In the genomic region with DNA sequence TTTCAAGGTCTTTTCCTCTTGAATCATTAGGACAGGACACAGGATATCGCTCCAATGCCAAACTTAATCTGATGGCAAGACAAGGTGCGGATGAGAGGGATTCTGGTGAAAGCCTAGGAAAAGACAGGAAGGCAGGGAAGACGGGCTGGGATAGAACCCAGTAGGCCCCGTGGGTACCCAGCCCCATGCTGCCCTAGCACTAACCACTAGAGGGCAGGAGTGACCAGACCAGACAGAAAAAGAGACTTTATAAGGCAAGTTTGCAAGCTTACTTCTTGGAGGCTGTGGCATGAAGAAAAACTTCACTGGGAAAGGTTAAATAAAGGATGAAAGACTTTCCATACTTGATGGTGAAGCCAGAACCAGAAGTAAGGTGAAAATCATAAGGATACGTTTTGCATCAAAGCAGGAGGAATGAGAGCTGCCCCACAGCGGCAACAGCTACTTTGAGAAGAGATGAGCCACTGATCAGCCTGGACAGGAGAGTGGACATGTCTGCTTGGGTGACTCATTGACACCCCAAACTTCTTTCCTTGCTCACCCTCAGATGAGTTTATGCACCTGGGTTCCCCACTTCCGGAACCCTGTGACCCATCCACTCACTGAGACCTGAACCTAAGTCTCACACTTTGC, we compare ENCODE assay signal across 9 cellular contexts. TPM values are rescaled to one million over a fixed set of nuclear protein-coding genes. Genes with fewer than 3 reads are reported as not detected.
DNase-seq lines count a peak whose midpoint lies in the region; ATAC-seq, FAIRE-seq and TF ChIP-seq lines count a peak whose summit lies in the region.
"Had no signal": no experiment of that assay in that cellular context is flagged by ENCODE, and none has a peak within 500 bp of the region (broad histone marks: within the 10 kb centered on the region; RNA-seq: fewer than 3 reads in every experiment).

No MANE protein-coding gene starts in this region.

- H3K36me3 ChIP-seq in MM.1S (replicated peaks; ENCODE audit: insufficient read depth, low read length): no peaks in the 10 kb centered on the region
- H3K36me3 ChIP-seq in endothelial cell of umbilical vein (ENCODE audit: control insufficient read depth in 2 of 2, extremely low read depth in 1 of 2, insufficient read depth in 2 of 2, low read length in 2 of 2): no peaks in the 10 kb centered on the region
- no peaks in the 10 kb centered on the region for H3K36me3 ChIP-seq in thoracic aorta
- H3K36me3 ChIP-seq: BLaER1 had no signal

- POLR2A ChIA-PET in activated CD4-positive, alpha-beta T cell treated with anti-CD3 and anti-CD28 coated beads for 36 hours (lab: Charles Lee): no interaction called here
- POLR2A ChIA-PET in endothelial cell of umbilical vein (lab: Charles Lee): no interaction called here

- H3K9ac ChIP-seq in MM.1S (ENCODE audit: low read length) (no peak overlapping the region), endothelial cell of umbilical vein (replicated peaks; ENCODE audit: extremely low read depth, insufficient read depth, low read length) (no peak overlapping the region)
- H3K9ac ChIP-seq: BLaER1 had no signal

- H4K20me1 ChIP-seq in MM.1S (ENCODE audit: insufficient read depth, low read length) (no peaks in the 10 kb centered on the region), endothelial cell of umbilical vein (replicated peaks; ENCODE audit: control insufficient read depth, extremely low read depth, insufficient read depth, low read length) (no peaks in the 10 kb centered on the region)
- H4K20me1 ChIP-seq: BLaER1 had no signal

- H3F3A ChIP-seq in MM.1S (ENCODE audit: insufficient read depth, low read length): no peaks in the 10 kb centered on the region

- H3K9me1 ChIP-seq in endothelial cell of umbilical vein (replicated peaks; ENCODE audit: control insufficient read depth, extremely low read depth, insufficient read depth, low read length): no peaks in the 10 kb centered on the region

- H3K4me2 ChIP-seq in MM.1S (ENCODE audit: low read depth, low read length) (no peak overlapping the region), endothelial cell of umbilical vein (ENCODE audit: insufficient read depth, low read length) (no peak overlapping the region)
- H3K4me2 ChIP-seq: BLaER1 had no signal

- H3K4me1 Mint-ChIP-seq in activated CD4-positive, alpha-beta T cell treated with anti-CD3 and anti-CD28 coated beads for 36 hours: peaks cover 2% of the 10 kb centered on the region

- no peak overlapping the region for H3K4me3 Mint-ChIP-seq in activated CD4-positive, alpha-beta T cell treated with anti-CD3 and anti-CD28 coated beads for 36 hours

- H3K27me3 Mint-ChIP-seq in activated CD4-positive, alpha-beta T cell treated with anti-CD3 and anti-CD28 coated beads for 36 hours: peaks cover 4% of the 10 kb centered on the region

- peak; percentile 49 for DNase-seq in DMS53 (lab: John Stamatoyannopoulos, UW)
- no peak for DNase-seq in DMS53 treated with DMSO at 0.1 percent for 48 hours (lab: John Stamatoyannopoulos, UW; ENCODE audit: unreplicated experiment)
- peak; percentile 42 for DNase-seq in MM.1S
- peak; percentile 70 for DNase-seq in activated CD4-positive, alpha-beta T cell treated with anti-CD3 and anti-CD28 coated beads for 36 hours
- DNase-seq in endothelial cell of umbilical vein (ENCODE audit: low read depth, low spot score): peak; percentile 26
- peak; percentile 65 for DNase-seq in midbrain (lab: John Stamatoyannopoulos, UW)
- DNase-seq in thoracic aorta (ENCODE audit: low spot score): no peak

- H3K79me2 ChIP-seq in MM.1S (ENCODE audit: low read length): no peaks in the 10 kb centered on the region
- no peaks in the 10 kb centered on the region for H3K79me2 ChIP-seq in endothelial cell of umbilical vein (ENCODE audit: control insufficient read depth, insufficient read depth, low read length)

- intact Hi-C loops in activated CD4-positive, alpha-beta T cell treated with anti-CD3 and anti-CD28 coated beads for 36 hours (cut with DNase I, micrococcal nuclease): loop anchor here (1.0 to 5.0 kb wide), 4 partner anchors 31 to 192 kb away; no protein-coding TSS in a partner anchor
- intact Hi-C loops in endothelial cell of umbilical vein (cut with micrococcal nuclease): loop anchor here (1.0 kb wide), 1 partner anchor 31 kb away; no protein-coding TSS in a partner anchor

- no peaks in the 10 kb centered on the region for H3K36me3 Mint-ChIP-seq in activated CD4-positive, alpha-beta T cell treated with anti-CD3 and anti-CD28 coated beads for 36 hours (ENCODE audit: low read depth)

- H3K27me3 ChIP-seq in MM.1S (replicated peaks; ENCODE audit: insufficient read depth, low read length) (no peaks in the 10 kb centered on the region), endothelial cell of umbilical vein (ENCODE audit: control insufficient read depth in 2 of 2, insufficient read depth in 2 of 2, low read length in 2 of 2) (no peaks in the 10 kb centered on the region), thoracic aorta (replicated peaks; ENCODE audit: insufficient read depth) (no peaks in the 10 kb centered on the region)
- H3K27me3 ChIP-seq: BLaER1 had no signal

- CTCF ChIA-PET in activated CD4-positive, alpha-beta T cell treated with anti-CD3 and anti-CD28 coated beads for 36 hours (lab: Charles Lee): interaction anchor here (0.5 to 3.2 kb wide), 18 partner anchors 9 to 257 kb away, joined by 3 to 40 read pairs (median 4); a partner anchor contains a TSS
- CTCF ChIA-PET in endothelial cell of umbilical vein (lab: Charles Lee): interaction anchor here (0.6 to 1.4 kb wide), 2 partner anchors 17 to 436 kb away, joined by 3 read pairs; no protein-coding TSS in a partner anchor

- ATAC-seq in activated CD4-positive, alpha-beta T cell treated with anti-CD3 and anti-CD28 coated beads for 36 hours: peak; percentile 57
- ATAC-seq in thoracic aorta (ENCODE audit: insufficient number of reproducible peaks, low FRiP score, low read depth): no peak
- ATAC-seq in GM18505 (IDR thresholded peaks at IDR 0.05; ENCODE audit: unreplicated experiment): no peak

- BruUV-seq in endothelial cell of umbilical vein (replicated peaks; lab: Mats Ljungman, UMichigan): no TSS peak

- no peak overlapping the region for H3K27ac ChIP-seq in MM.1S (ENCODE audit: low read length)
- H3K27ac ChIP-seq in endothelial cell of umbilical vein (ENCODE audit: insufficient read depth, low read depth, low read length): no peak overlapping the region
- H3K27ac ChIP-seq in thoracic aorta: no peak overlapping the region
- H3K27ac ChIP-seq: BLaER1 had no signal

- no peak overlapping the region for H3K4me3 ChIP-seq in MM.1S (ENCODE audit: low read length)
- H3K4me3 ChIP-seq in endothelial cell of umbilical vein (replicated peaks in 1 of 3; ENCODE audit: insufficient read depth in 1 of 3, low read depth in 1 of 3, low read length in 3 of 3): no peak overlapping the region
- no peak overlapping the region for H3K4me3 ChIP-seq in thoracic aorta
- H3K4me3 ChIP-seq: BLaER1 had no signal

- H2AFZ ChIP-seq in MM.1S (ENCODE audit: low read length): no peak overlapping the region
- no peak overlapping the region for H2AFZ ChIP-seq in endothelial cell of umbilical vein (ENCODE audit: low read depth, low read length)

- no peaks in the 10 kb centered on the region for H3K9me3 Mint-ChIP-seq in activated CD4-positive, alpha-beta T cell treated with anti-CD3 and anti-CD28 coated beads for 36 hours (ENCODE audit: low read depth)

- no peak overlapping the region for H3K27ac Mint-ChIP-seq in activated CD4-positive, alpha-beta T cell treated with anti-CD3 and anti-CD28 coated beads for 36 hours

- TF ChIP-seq CTCF in MM.1S (IDR thresholded peaks at IDR 0.05; ENCODE audit: low read length) (peak; percentile 89), endothelial cell of umbilical vein (IDR thresholded peaks at IDR 0.05; ENCODE audit: extremely low read depth in 1 of 2, insufficient read depth in 1 of 2, low read depth in 1 of 2, low read length in 2 of 2) (peak; percentile 69 to 81), thoracic aorta (IDR thresholded peaks at IDR 0.05) (peak; percentile 58)

- no peak for TF ChIP-seq POLR2A in endothelial cell of umbilical vein (IDR thresholded peaks at IDR 0.05; ENCODE audit: low read depth, low read length)
- TF ChIP-seq POLR2A in GM18505 (IDR thresholded peaks at IDR 0.05; ENCODE audit: borderline replicate concordance, extremely low read depth, insufficient read depth, insufficient read length): no peak

- H3K9me3 ChIP-seq in MM.1S (replicated peaks; ENCODE audit: insufficient read depth, low read length) (no peaks in the 10 kb centered on the region), endothelial cell of umbilical vein (replicated peaks; ENCODE audit: control insufficient read depth, insufficient read depth, low read length) (no peaks in the 10 kb centered on the region), thoracic aorta (no peaks in the 10 kb centered on the region)
- H3K9me3 ChIP-seq: BLaER1 had no signal

- FAIRE-seq in endothelial cell of umbilical vein (lab: Jason Lieb, UNC): peak; percentile 70

- H3K4me1 ChIP-seq in MM.1S (ENCODE audit: low read length): no peaks in the 10 kb centered on the region
- no peaks in the 10 kb centered on the region for H3K4me1 ChIP-seq in endothelial cell of umbilical vein (ENCODE audit: control insufficient read depth, extremely low read depth, insufficient read depth, low read length)
- H3K4me1 ChIP-seq in thoracic aorta (ENCODE audit: control insufficient read depth in 1 of 2, low read depth in 2 of 2): no peaks in the 10 kb centered on the region

- H3K9me2 ChIP-seq in MM.1S (replicated peaks; ENCODE audit: insufficient read depth, low read length): no peaks in the 10 kb centered on the region

- dilution Hi-C loops in endothelial cell of umbilical vein (cut with MboI; ENCODE audit: extremely low pct_ligation_motif_present, low sequenced_read_pairs): no loop called here

TF ChIP-seq in endothelial cell of umbilical vein, 7 proteins besides CTCF, POLR2A, EP300 and RAD21:
- TF ChIP-seq, protein P1, sequence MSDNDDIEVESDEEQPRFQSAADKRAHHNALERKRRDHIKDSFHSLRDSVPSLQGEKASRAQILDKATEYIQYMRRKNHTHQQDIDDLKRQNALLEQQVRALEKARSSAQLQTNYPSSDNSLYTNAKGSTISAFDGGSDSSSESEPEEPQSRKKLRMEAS (IDR thresholded peaks at IDR 0.05; ENCODE audit: insufficient read depth, insufficient read length): no peak
- TF ChIP-seq EZH2 (IDR thresholded peaks at IDR 0.05; ENCODE audit: borderline replicate concordance, low read depth, low read length, severe bottlenecking) (no peak), JUN (IDR thresholded peaks at IDR 0.05; ENCODE audit: borderline replicate concordance, insufficient read depth, insufficient read length, low read depth) (no peak)
TF ChIP-seq in endothelial cell of umbilical vein: peak in this region for 0.

RNA-seq across cellular contexts. Expression of a gene that starts 39.8 kb away (rescaled TPM):
- total RNA-seq in activated CD4-positive, alpha-beta T cell treated with anti-CD3 and anti-CD28 coated beads for 36 hours: not detected
- total RNA-seq in endothelial cell of umbilical vein (not detected in 2 replicates), thoracic aorta (not detected)
- polyA plus RNA-seq in endothelial cell of umbilical vein: not detected in 2 replicates
- polyA plus RNA-seq in endothelial cell of umbilical vein (2011; cell fraction: cytosol; rRNA removed): not detected in 2 replicates
- not detected in 2 replicates for polyA plus RNA-seq in endothelial cell of umbilical vein (2011; cell fraction: nucleus; rRNA removed)
- not detected in 2 replicates for polyA plus RNA-seq in endothelial cell of umbilical vein (2012)
- polyA minus RNA-seq in endothelial cell of umbilical vein: not detected in 2 replicates
- not detected for polyA minus RNA-seq in endothelial cell of umbilical vein (2011; cell fraction: cytosol; rRNA and poly(A)+ RNA removed)
- polyA minus RNA-seq in endothelial cell of umbilical vein (2011; cell fraction: nucleus; rRNA and poly(A)+ RNA removed): not detected in 2 replicates

Comparison
In these comparisons a context has a peak if more than half of its experiments do, and no peak if none do; other contexts are left out.
1. DNase-seq: peak in DMS53 (single experiment), MM.1S (single experiment), activated CD4-positive, alpha-beta T cell treated with anti-CD3 and anti-CD28 coated beads for 36 hours (single experiment), endothelial cell of umbilical vein (single experiment) and midbrain (single experiment); none in DMS53 treated with DMSO at 0.1 percent for 48 hours (single experiment) and thoracic aorta (single experiment).
2. Peak in every context shown above with its lines, with median percentiles within 50 percentile points of each other: CTCF ChIP-seq.